1 cellular context compared by ENCODE assay signal in genomic region chr1:118636004-118636403, GRCh38.
A peak's percentile ranks its signal among the peaks of the same experiment; 100 is the strongest.
TF ChIP-seq lines count a peak whose summit lies in the region.

No MANE protein-coding gene starts in this region.

TF ChIP-seq in HEK293, 187 proteins besides CTCF, POLR2A, EP300 and RAD21 (continued from another document):
- TF ChIP-seq TRIM28 (IDR thresholded peaks at IDR 0.05; ENCODE audit: borderline replicate concordance, low read length) (no peak), ZIC2 (tag by site-specific recombination; IDR thresholded peaks at IDR 0.05) (peak; percentile 60; the same call in 1 of the 2 replicates), OVOL3 (tag by site-specific recombination; IDR thresholded peaks at IDR 0.05) (no peak), ZSCAN18 (tag by site-specific recombination; IDR thresholded peaks at IDR 0.05) (no peak), ZNF24 (tag by site-specific recombination; IDR thresholded peaks at IDR 0.05) (no peak), ZFP41 (tag by site-specific recombination; IDR thresholded peaks at IDR 0.05; ENCODE audit: borderline replicate concordance) (no peak), OSR2 (tag by site-specific recombination; IDR thresholded peaks at IDR 0.05) (peak; percentile 58), ZBTB7A (tag by site-specific recombination; IDR thresholded peaks at IDR 0.05; ENCODE audit: low read depth) (no peak), HOXC10 (CRISPR knock-in tag; IDR thresholded peaks at IDR 0.05) (no peak)
- TF ChIP-seq, protein P1, sequence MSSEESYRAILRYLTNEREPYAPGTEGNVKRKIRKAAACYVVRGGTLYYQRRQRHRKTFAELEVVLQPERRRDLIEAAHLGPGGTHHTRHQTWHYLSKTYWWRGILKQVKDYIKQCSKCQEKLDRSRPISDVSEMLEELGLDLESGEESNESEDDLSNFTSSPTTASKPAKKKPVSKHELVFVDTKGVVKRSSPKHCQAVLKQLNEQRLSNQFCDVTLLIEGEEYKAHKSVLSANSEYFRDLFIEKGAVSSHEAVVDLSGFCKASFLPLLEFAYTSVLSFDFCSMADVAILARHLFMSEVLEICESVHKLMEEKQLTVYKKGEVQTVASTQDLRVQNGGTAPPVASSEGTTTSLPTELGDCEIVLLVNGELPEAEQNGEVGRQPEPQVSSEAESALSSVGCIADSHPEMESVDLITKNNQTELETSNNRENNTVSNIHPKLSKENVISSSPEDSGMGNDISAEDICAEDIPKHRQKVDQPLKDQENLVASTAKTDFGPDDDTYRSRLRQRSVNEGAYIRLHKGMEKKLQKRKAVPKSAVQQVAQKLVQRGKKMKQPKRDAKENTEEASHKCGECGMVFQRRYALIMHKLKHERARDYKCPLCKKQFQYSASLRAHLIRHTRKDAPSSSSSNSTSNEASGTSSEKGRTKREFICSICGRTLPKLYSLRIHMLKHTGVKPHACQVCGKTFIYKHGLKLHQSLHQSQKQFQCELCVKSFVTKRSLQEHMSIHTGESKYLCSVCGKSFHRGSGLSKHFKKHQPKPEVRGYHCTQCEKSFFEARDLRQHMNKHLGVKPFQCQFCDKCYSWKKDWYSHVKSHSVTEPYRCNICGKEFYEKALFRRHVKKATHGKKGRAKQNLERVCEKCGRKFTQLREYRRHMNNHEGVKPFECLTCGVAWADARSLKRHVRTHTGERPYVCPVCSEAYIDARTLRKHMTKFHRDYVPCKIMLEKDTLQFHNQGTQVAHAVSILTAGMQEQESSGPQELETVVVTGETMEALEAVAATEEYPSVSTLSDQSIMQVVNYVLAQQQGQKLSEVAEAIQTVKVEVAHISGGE (tag by site-specific recombination; conservative IDR thresholded peaks at IDR 0.05; ENCODE audit: low read depth) = no peak
